In the genomic region with DNA sequence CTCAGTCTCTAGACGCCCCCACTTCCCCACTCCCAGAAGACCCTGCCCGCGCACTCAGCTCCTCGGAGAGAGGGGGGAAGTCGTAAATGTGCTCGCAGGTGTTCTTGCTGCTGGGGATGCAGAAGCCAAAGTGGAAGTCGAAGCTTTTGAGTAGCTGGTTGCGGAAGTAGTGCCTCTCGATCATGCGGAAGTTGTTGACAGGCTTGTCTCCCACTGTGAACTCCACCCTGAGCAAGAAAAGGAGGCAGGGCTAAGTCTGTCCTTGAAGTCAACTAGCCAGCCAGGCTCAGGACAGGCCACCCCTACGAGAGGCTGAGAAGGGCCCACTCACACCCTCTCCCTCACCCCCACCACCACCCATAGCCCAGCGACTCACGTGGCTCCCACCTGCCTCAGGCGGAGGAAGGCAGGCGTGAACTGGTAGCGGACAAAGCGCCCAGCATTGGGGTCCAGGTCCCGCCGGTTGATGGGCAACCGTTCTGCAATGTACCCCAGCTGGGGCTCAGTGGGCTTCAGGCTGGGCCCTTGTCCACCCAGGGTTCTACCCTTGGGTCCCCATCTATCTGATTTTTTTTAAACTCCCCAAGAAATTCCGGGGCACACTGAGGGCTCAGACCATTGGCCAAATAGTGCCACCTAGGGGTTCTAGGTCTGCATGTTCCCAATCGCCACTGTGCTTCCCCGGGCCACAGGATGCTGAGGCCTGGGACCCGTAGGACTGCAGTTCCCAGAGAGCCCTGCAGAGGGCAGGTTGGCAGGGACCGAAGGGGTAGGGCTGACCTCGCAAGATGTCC, we compare ENCODE assay signal across 8 cellular contexts. TPM values are rescaled to one million over a fixed set of nuclear protein-coding genes. Genes with fewer than 3 reads are reported as not detected.
DNase-seq lines count a peak whose midpoint lies in the region; ATAC-seq, FAIRE-seq and TF ChIP-seq lines count a peak whose summit lies in the region.

No MANE protein-coding gene starts in this region.

- H3K4me3 Mint-ChIP-seq in CD14-positive monocyte, result peak overlapping the region; percentile 70 to 78

- peaks cover 0 to 8% (median 2%) of the 10 kb centered on the region in 3 donors for H3K27me3 Mint-ChIP-seq in CD14-positive monocyte (ENCODE audit: low read depth in 3 of 3)

- H3K9me3 Mint-ChIP-seq in CD14-positive monocyte, result no peaks in the 10 kb centered on the region

- H3K27ac ChIP-seq in kidney (ENCODE audit: low read depth in 2 of 2, low read length in 2 of 2), result no peak overlapping the region

- H3K9ac ChIP-seq in kidney (ENCODE audit: low read length in 2 of 2), result no peak overlapping the region

- H3K36me3 ChIP-seq in kidney (ENCODE audit: control insufficient read depth in 1 of 2, insufficient read depth in 2 of 2, low read length in 2 of 2), result no peaks in the 10 kb centered on the region

- H3K4me3 ChIP-seq in NB4 (ENCODE audit: low read depth, low read length) (no peak overlapping the region), WI38 (ENCODE audit: low read depth, low read length) (no peak overlapping the region), cardiac fibroblast (replicated peaks in 1 of 2; ENCODE audit: low read depth in 2 of 2, low read length in 2 of 2) (no peak overlapping the region), kidney (ENCODE audit: low read length in 2 of 2) (no peak overlapping the region)

- peaks cover 20 to 33% of the 10 kb centered on the region in 2 donors for H3K36me3 Mint-ChIP-seq in CD14-positive monocyte

- peaks cover 52% of the 10 kb centered on the region for H3K4me1 Mint-ChIP-seq in CD14-positive monocyte

- peak overlapping the region; percentile 86 to 97 (median 94) for H3K27ac Mint-ChIP-seq in CD14-positive monocyte

- H3K4me1 ChIP-seq in kidney (ENCODE audit: control insufficient read depth in 1 of 2, insufficient read depth in 1 of 2, low read depth in 1 of 2, low read length in 2 of 2), result peaks cover 8 to 12% of the 10 kb centered on the region in 2 donors

- DNase-seq in CD14-positive monocyte (ENCODE audit: low spot score) (peak; percentile 86), NB4 (ENCODE audit: low read depth) (peak; percentile 82), cardiac fibroblast (ENCODE audit: low read depth in 2 of 2) (peak; percentile 79), kidney (peak; percentile 89)
- peak; percentile 73 to 84 for DNase-seq in stimulated activated CD4-positive, alpha-beta T cell treated with anti-CD3 and anti-CD28 coated beads, Interleukin-2, amount 100 ng/mL, for 24 hours

- H3K9me3 ChIP-seq in kidney (ENCODE audit: control insufficient read depth in 1 of 2, low read length in 2 of 2), result no peaks in the 10 kb centered on the region

- peak; percentile 99 for TF ChIP-seq CTCF in CD14-positive monocyte (IDR thresholded peaks at IDR 0.05)
- TF ChIP-seq CTCF in NB4 (IDR thresholded peaks at IDR 0.05; ENCODE audit: low read depth, low read length), result peak; percentile 99
- TF ChIP-seq CTCF in WI38 (IDR thresholded peaks at IDR 0.05; ENCODE audit: low read depth, low read length), result peak; percentile 99
- TF ChIP-seq CTCF in cardiac fibroblast (IDR thresholded peaks at IDR 0.05; ENCODE audit: low read depth, low read length), result peak; percentile 96
- TF ChIP-seq CTCF in kidney (IDR thresholded peaks at IDR 0.05; ENCODE audit: borderline replicate concordance, extremely low read depth, insufficient read depth), result peak; percentile 88

- intact Hi-C loops in CD14-positive monocyte (cut with micrococcal nuclease), result no loop called here
- intact Hi-C loops in kidney (cut with DNase I), result no loop called here

- FAIRE-seq in kidney (lab: Jason Lieb, UNC), result no peak

- TF ChIP-seq POLR2A in NB4 (IDR thresholded peaks at IDR 0.05; ENCODE audit: extremely low read depth, insufficient read length), result no peak

- ATAC-seq in GM19025 (IDR thresholded peaks at IDR 0.05; ENCODE audit: low read depth, unreplicated experiment) (peak; percentile 28), HG02623 (IDR thresholded peaks at IDR 0.05; ENCODE audit: unreplicated experiment) (no peak)

RNA-seq across cellular contexts. Expression of a gene that starts 4.6 kb away (rescaled TPM):
- 10 to 100 TPM; 77.5 to 80.2 TPM for polyA plus RNA-seq in CD14-positive monocyte
- total RNA-seq in kidney, result 19.0 TPM
- 60.7 TPM for polyA plus RNA-seq in kidney (ENCODE audit: insufficient read depth, low read depth, low replicate concordance)

RNA-seq across cellular contexts. Expression of a gene that starts 23.5 kb away (rescaled TPM):
- polyA plus RNA-seq in CD14-positive monocyte, result 10 to 100 TPM; 84.9 to 87.5 TPM
- 75.0 TPM for total RNA-seq in kidney
- 60.6 TPM for polyA plus RNA-seq in kidney (ENCODE audit: insufficient read depth, low read depth, low replicate concordance)

RNA-seq across cellular contexts. Expression of a gene that starts 28.9 kb away (rescaled TPM):
- polyA plus RNA-seq in CD14-positive monocyte, result 10 to 100 TPM in 1 of 2 donors, 1 to 10 TPM in 1; 7.1 to 10.6 TPM
- 7.1 TPM for total RNA-seq in kidney
- polyA plus RNA-seq in kidney (ENCODE audit: insufficient read depth, low read depth, low replicate concordance), result 21.9 TPM

RNA-seq across cellular contexts. Expression of a gene that starts 41.7 kb away (rescaled TPM):
- not detected for polyA plus RNA-seq in CD14-positive monocyte
- not detected for total RNA-seq in kidney
- polyA plus RNA-seq in kidney (ENCODE audit: insufficient read depth, low read depth, low replicate concordance), result not detected

RNA-seq across cellular contexts. Expression of a gene that starts 51.0 kb away (rescaled TPM):
- polyA plus RNA-seq in CD14-positive monocyte, result not detected
- 7.4 TPM for total RNA-seq in kidney
- 123 TPM for polyA plus RNA-seq in kidney (ENCODE audit: insufficient read depth, low read depth, low replicate concordance)
